Comparison of ENCODE assay signal across 15 cellular contexts in the genomic region with DNA sequence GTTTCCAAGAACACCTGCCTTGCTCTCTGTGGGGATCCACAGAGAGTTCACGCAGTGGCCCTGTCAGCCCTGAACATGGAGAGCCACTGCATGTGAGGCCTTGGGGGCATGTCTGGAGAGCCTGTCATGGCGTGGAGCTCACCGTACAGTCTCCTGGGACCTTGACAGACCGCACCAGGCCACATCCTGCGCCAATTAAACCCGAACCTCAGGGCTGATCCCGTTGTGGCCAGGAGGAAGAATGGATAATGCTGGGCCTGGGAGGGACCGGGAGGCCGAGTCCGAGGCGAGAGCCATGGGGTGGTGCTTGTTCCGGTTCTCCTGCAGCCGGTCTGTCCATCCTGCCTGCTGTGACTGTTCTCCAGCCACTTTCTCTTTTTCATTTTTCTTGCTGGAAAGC.
A peak's percentile ranks its signal among the peaks of the same experiment; 100 is the strongest.
DNase-seq lines count a peak whose midpoint lies in the region; ATAC-seq, FAIRE-seq and TF ChIP-seq lines count a peak whose summit lies in the region.
"Had no signal": no experiment of that assay in that cellular context is flagged by ENCODE, and none has a peak within 500 bp of the region (broad histone marks: within the 10 kb centered on the region; RNA-seq: fewer than 3 reads in every experiment).

No MANE protein-coding gene starts in this region.

- peak overlapping the region; percentile 96 for H3K27ac Mint-ChIP-seq in HFFc6
- H3K27ac Mint-ChIP-seq in astrocyte (ENCODE audit: unreplicated experiment), result no peak overlapping the region
- no peak overlapping the region for H3K27ac Mint-ChIP-seq in activated T-helper 2 cell treated with anti-CD3 and anti-CD28 coated beads, Interferon-gamma antibody, Interleukin-2, Interleukin-4, amounts not matched to agents 10 μg/mL and 5 μg/mL and 100 μg/mL, durations not matched to agents 14 hours and 24 hours and 36 hours
- H3K27ac Mint-ChIP-seq in natural killer cell treated with Interleukin-12 subunit alpha and Interleukin-12 subunit beta and Interleukin-15 and Interleukin-18, amount 100 ng/mL, for 72 hours, result no peak overlapping the region

- CTCF ChIA-PET in A673 (lab: Charles Lee), result no interaction called here

- H3K79me2 ChIP-seq in astrocyte (ENCODE audit: insufficient read depth, low read length), result peaks cover 41% of the 10 kb centered on the region
- H3K79me2 ChIP-seq in osteoblast (ENCODE audit: insufficient read depth, low read length), result peaks cover 21% of the 10 kb centered on the region

- H4K20me1 ChIP-seq in astrocyte (ENCODE audit: insufficient read depth, low read length) (peaks cover 73% of the 10 kb centered on the region), osteoblast (ENCODE audit: insufficient read depth, low read length) (no peaks in the 10 kb centered on the region)

- H3K27ac ChIP-seq in astrocyte (ENCODE audit: low read depth, low read length), result peak overlapping the region; percentile 32
- peak overlapping the region; percentile 36 for H3K27ac ChIP-seq in osteoblast (ENCODE audit: low read depth, low read length)
- no peak overlapping the region for H3K27ac ChIP-seq in A673 (ENCODE audit: low read depth, low read length, poor library complexity, severe bottlenecking)
- H3K27ac ChIP-seq: gastroesophageal sphincter, VCaP had no signal

- H3K4me2 ChIP-seq in astrocyte (ENCODE audit: low read length) (peak overlapping the region; percentile 21), osteoblast (ENCODE audit: insufficient read depth, low read length) (no peak overlapping the region)

- H3K4me1 ChIP-seq in BE2C (peaks cover 12% of the 10 kb centered on the region), astrocyte (ENCODE audit: insufficient read depth, low read length) (peaks cover 30% of the 10 kb centered on the region), osteoblast (ENCODE audit: insufficient read depth, low read length) (peaks cover 9% of the 10 kb centered on the region), A673 (ENCODE audit: insufficient read depth, low read length, poor library complexity, severe bottlenecking) (no peaks in the 10 kb centered on the region)
- H3K4me1 ChIP-seq: gastroesophageal sphincter had no signal

- H3K4me3 Mint-ChIP-seq in HFFc6 (peak overlapping the region; percentile 32; the same call in 1 of the 2 replicates), astrocyte (ENCODE audit: unreplicated experiment) (no peak overlapping the region)
- H3K4me3 Mint-ChIP-seq in activated T-helper 2 cell treated with anti-CD3 and anti-CD28 coated beads, Interferon-gamma antibody, Interleukin-2, Interleukin-4, amounts not matched to agents 10 μg/mL and 5 μg/mL and 100 μg/mL, durations not matched to agents 14 hours and 24 hours and 36 hours (ENCODE audit: low read depth), result no peak overlapping the region
- H3K4me3 Mint-ChIP-seq in natural killer cell treated with Interleukin-12 subunit alpha and Interleukin-12 subunit beta and Interleukin-15 and Interleukin-18, amount 100 ng/mL, for 72 hours, result no peak overlapping the region
- H3K4me3 Mint-ChIP-seq: nephron progenitor cell had no signal

- POLR2A ChIA-PET in A673 (lab: Charles Lee; ENCODE audit: low non-redundant PET), result interaction anchor here (0.6 kb wide), 1 partner anchor 24 kb away, joined by 8 read pairs; no protein-coding TSS in a partner anchor

- no peak for FAIRE-seq in astrocyte (lab: Jason Lieb, UNC)
- FAIRE-seq: colon had no signal

- peak overlapping the region; percentile 10 for H3K9ac ChIP-seq in astrocyte (ENCODE audit: low read length)

- no peak for TF ChIP-seq CTCF in BE2C (IDR thresholded peaks at IDR 0.05; ENCODE audit: low read depth, low read length)
- TF ChIP-seq CTCF in HFFc6 (IDR thresholded peaks at IDR 0.05), result no peak
- no peak for TF ChIP-seq CTCF in astrocyte (IDR thresholded peaks at IDR 0.05; ENCODE audit: insufficient read depth, low read depth, low read length)
- TF ChIP-seq CTCF in osteoblast (IDR thresholded peaks at IDR 0.05; ENCODE audit: extremely low read depth, low read depth, low read length), result no peak
- no peak for TF ChIP-seq CTCF in A673 (conservative IDR thresholded peaks at IDR 0.05; ENCODE audit: low read depth, low read length)

- peak overlapping the region; percentile 36 for H3K4me3 ChIP-seq in BE2C (ENCODE audit: low read depth, low read length)
- no peak overlapping the region for H3K4me3 ChIP-seq in astrocyte (ENCODE audit: insufficient read depth, low read depth, low read length)
- H3K4me3 ChIP-seq in osteoblast (ENCODE audit: insufficient read depth, low read length), result no peak overlapping the region
- H3K4me3 ChIP-seq in A673 (ENCODE audit: low read depth, low read length, poor library complexity, severe bottlenecking), result no peak overlapping the region
- H3K4me3 ChIP-seq: gastroesophageal sphincter had no signal

- peak; percentile 85 for DNase-seq in BE2C
- no peak for DNase-seq in HFFc6
- DNase-seq in astrocyte (ENCODE audit: low read depth), result no peak
- DNase-seq in osteoblast (ENCODE audit: insufficient read length, low spot score, missing footprints), result peak; percentile 87
- DNase-seq in A673 (ENCODE audit: low spot score), result no peak
- no peak for DNase-seq in activated T-helper 2 cell treated with anti-CD3 and anti-CD28 coated beads, Interferon-gamma antibody, Interleukin-2, Interleukin-4, amounts not matched to agents 10 μg/mL and 5 μg/mL and 100 μg/mL, durations not matched to agents 14 hours and 24 hours and 36 hours (ENCODE audit: low spot score)
- DNase-seq in NCI-H345 treated with DMSO at 0.1 percent for 48 hours (lab: John Stamatoyannopoulos, UW; ENCODE audit: unreplicated experiment), result no peak
- DNase-seq in natural killer cell treated with Interleukin-12 subunit alpha and Interleukin-12 subunit beta and Interleukin-15 and Interleukin-18, amount 100 ng/mL, for 72 hours (ENCODE audit: low spot score), result no peak
- DNase-seq: activated gamma-delta T cell, NCI-H748 treated with DMSO at 0.1 percent for 48 hours, nephron progenitor cell, retina had no signal

- no peak for ATAC-seq in natural killer cell treated with Interleukin-12 subunit alpha and Interleukin-12 subunit beta and Interleukin-15 and Interleukin-18, amount 100 ng/mL, for 72 hours
- ATAC-seq: gastroesophageal sphincter had no signal

- intact Hi-C loops in A673 (cut with micrococcal nuclease; ENCODE audit: unreplicated experiment), result no loop called here
- intact Hi-C loops in activated T-helper 2 cell treated with anti-CD3 and anti-CD28 coated beads, Interferon-gamma antibody, Interleukin-2, Interleukin-4, amounts not matched to agents 10 μg/mL and 5 μg/mL and 100 μg/mL, durations not matched to agents 14 hours and 24 hours and 36 hours (cut with micrococcal nuclease), result loop anchor here (2.0 kb wide), 1 partner anchor 15 kb away; no protein-coding TSS in a partner anchor

- no peaks in the 10 kb centered on the region for H3K27me3 ChIP-seq in BE2C
- no peaks in the 10 kb centered on the region for H3K27me3 ChIP-seq in astrocyte (ENCODE audit: insufficient read depth, low read length)
- no peaks in the 10 kb centered on the region for H3K27me3 ChIP-seq in osteoblast (ENCODE audit: insufficient read depth, low read length)
- no peaks in the 10 kb centered on the region for H3K27me3 ChIP-seq in A673 (replicated peaks; ENCODE audit: insufficient read depth, low read depth, low read length, poor library complexity)
- H3K27me3 ChIP-seq: gastroesophageal sphincter had no signal

- BruUV-seq in A673 (replicated peaks; lab: Mats Ljungman, UMichigan), result no TSS peak

- H3K27me3 Mint-ChIP-seq in HFFc6 (ENCODE audit: insufficient read depth), result peaks cover 8% of the 10 kb centered on the region; the same call in 1 of the 2 replicates
- H3K27me3 Mint-ChIP-seq in astrocyte (ENCODE audit: low read depth, unreplicated experiment), result no peaks in the 10 kb centered on the region
- H3K27me3 Mint-ChIP-seq in activated T-helper 2 cell treated with anti-CD3 and anti-CD28 coated beads, Interferon-gamma antibody, Interleukin-2, Interleukin-4, amounts not matched to agents 10 μg/mL and 5 μg/mL and 100 μg/mL, durations not matched to agents 14 hours and 24 hours and 36 hours (ENCODE audit: low read depth), result no peaks in the 10 kb centered on the region
- no peaks in the 10 kb centered on the region for H3K27me3 Mint-ChIP-seq in natural killer cell treated with Interleukin-12 subunit alpha and Interleukin-12 subunit beta and Interleukin-15 and Interleukin-18, amount 100 ng/mL, for 72 hours

- peaks cover 5% of the 10 kb centered on the region; the same call in 1 of the 2 replicates for H3K36me3 ChIP-seq in BE2C
- peaks cover under 1% of the 10 kb centered on the region for H3K36me3 ChIP-seq in astrocyte (ENCODE audit: insufficient read depth, low read length)
- peaks cover 4% of the 10 kb centered on the region for H3K36me3 ChIP-seq in osteoblast (ENCODE audit: insufficient read depth, low read length)
- H3K36me3 ChIP-seq in A673 (ENCODE audit: insufficient read depth, low read length, poor library complexity, severe bottlenecking), result peaks cover 5% of the 10 kb centered on the region

- H3K36me3 Mint-ChIP-seq in HFFc6 (ENCODE audit: low read depth) (peaks cover 26% of the 10 kb centered on the region), astrocyte (ENCODE audit: low read depth, unreplicated experiment) (peaks cover 11% of the 10 kb centered on the region)
- peaks cover 16% of the 10 kb centered on the region for H3K36me3 Mint-ChIP-seq in activated T-helper 2 cell treated with anti-CD3 and anti-CD28 coated beads, Interferon-gamma antibody, Interleukin-2, Interleukin-4, amounts not matched to agents 10 μg/mL and 5 μg/mL and 100 μg/mL, durations not matched to agents 14 hours and 24 hours and 36 hours (ENCODE audit: low read depth)
- H3K36me3 Mint-ChIP-seq in natural killer cell treated with Interleukin-12 subunit alpha and Interleukin-12 subunit beta and Interleukin-15 and Interleukin-18, amount 100 ng/mL, for 72 hours, result no peaks in the 10 kb centered on the region

- H3K4me1 Mint-ChIP-seq in HFFc6 (ENCODE audit: low read depth) (peaks cover 38% of the 10 kb centered on the region), astrocyte (ENCODE audit: low read depth, unreplicated experiment) (peaks cover 18% of the 10 kb centered on the region)
- H3K4me1 Mint-ChIP-seq in activated T-helper 2 cell treated with anti-CD3 and anti-CD28 coated beads, Interferon-gamma antibody, Interleukin-2, Interleukin-4, amounts not matched to agents 10 μg/mL and 5 μg/mL and 100 μg/mL, durations not matched to agents 14 hours and 24 hours and 36 hours (ENCODE audit: low read depth), result peaks cover 11% of the 10 kb centered on the region
- peaks cover 19 to 30% of the 10 kb centered on the region in 2 donors for H3K4me1 Mint-ChIP-seq in natural killer cell treated with Interleukin-12 subunit alpha and Interleukin-12 subunit beta and Interleukin-15 and Interleukin-18, amount 100 ng/mL, for 72 hours (ENCODE audit: low read depth in 2 of 2)

- no peaks in the 10 kb centered on the region for H3K9me3 ChIP-seq in BE2C
- H3K9me3 ChIP-seq in astrocyte (ENCODE audit: insufficient read depth, low read depth, low read length), result no peaks in the 10 kb centered on the region
- no peaks in the 10 kb centered on the region for H3K9me3 ChIP-seq in osteoblast (ENCODE audit: low read depth, low read length)
- H3K9me3 ChIP-seq in A673 (ENCODE audit: low read depth, low read length, poor library complexity, severe bottlenecking), result no peaks in the 10 kb centered on the region
- H3K9me3 ChIP-seq: gastroesophageal sphincter had no signal

- H3K9me3 Mint-ChIP-seq in HFFc6, result no peaks in the 10 kb centered on the region
- peaks cover under 1% of the 10 kb centered on the region for H3K9me3 Mint-ChIP-seq in astrocyte (ENCODE audit: unreplicated experiment)
- H3K9me3 Mint-ChIP-seq in activated T-helper 2 cell treated with anti-CD3 and anti-CD28 coated beads, Interferon-gamma antibody, Interleukin-2, Interleukin-4, amounts not matched to agents 10 μg/mL and 5 μg/mL and 100 μg/mL, durations not matched to agents 14 hours and 24 hours and 36 hours, result no peaks in the 10 kb centered on the region
- H3K9me3 Mint-ChIP-seq in natural killer cell treated with Interleukin-12 subunit alpha and Interleukin-12 subunit beta and Interleukin-15 and Interleukin-18, amount 100 ng/mL, for 72 hours, result no peaks in the 10 kb centered on the region
- H3K9me3 Mint-ChIP-seq: nephron progenitor cell had no signal

- H2AFZ ChIP-seq in astrocyte (ENCODE audit: low read depth, low read length), result no peak overlapping the region
- H2AFZ ChIP-seq in osteoblast (ENCODE audit: low read length), result no peak overlapping the region

Comparison
In these comparisons a context has a peak if more than half of its experiments do, and no peak if none do; other contexts are left out.
1. DNase-seq: peak in BE2C (single experiment) and osteoblast (single experiment); none in HFFc6 (single experiment), astrocyte (single experiment), A673 (single experiment), activated T-helper 2 cell treated with anti-CD3 and anti-CD28 coated beads, Interferon-gamma antibody, Interleukin-2, Interleukin-4, amounts not matched to agents 10 μg/mL and 5 μg/mL and 100 μg/mL, durations not matched to agents 14 hours and 24 hours and 36 hours (single experiment), NCI-H345 treated with DMSO at 0.1 percent for 48 hours (single experiment) and natural killer cell treated with Interleukin-12 subunit alpha and Interleukin-12 subunit beta and Interleukin-15 and Interleukin-18, amount 100 ng/mL, for 72 hours (single experiment).